In genomic region chr11:34065505-34066203, GRCh38 we compare ENCODE assay signal across 12 cellular contexts. TPM values are rescaled to one million over a fixed set of nuclear protein-coding genes. Genes with fewer than 3 reads are reported as not detected.
DNase-seq lines count a peak whose midpoint lies in the region; ATAC-seq, FAIRE-seq and TF ChIP-seq lines count a peak whose summit lies in the region.
"Had no signal": no experiment of that assay in that cellular context is flagged by ENCODE, and none has a peak within 500 bp of the region (broad histone marks: within the 10 kb centered on the region; RNA-seq: fewer than 3 reads in every experiment).

No MANE protein-coding gene starts in this region.

- no peak overlapping the region for H3K27ac ChIP-seq in CD4-positive, CD25-positive, alpha-beta regulatory T cell (ENCODE audit: insufficient read depth, low read length, poor library complexity, severe bottlenecking)

- peak in 1 of 2 donors; percentile 43 for ATAC-seq in CD4-positive, CD25-positive, alpha-beta regulatory T cell (ENCODE audit: low read depth in 2 of 2)
- no peak for ATAC-seq in HG03045 (IDR thresholded peaks at IDR 0.05; ENCODE audit: unreplicated experiment)
- ATAC-seq: Panc1 had no signal

- H3K36me3 ChIP-seq in CD4-positive, CD25-positive, alpha-beta regulatory T cell (ENCODE audit: control insufficient read depth, insufficient read depth, low read length) = peaks cover 15% of the 10 kb centered on the region
- H3K36me3 ChIP-seq in kidney epithelial cell (ENCODE audit: control insufficient read depth, insufficient read depth, low read length) = peaks cover 2% of the 10 kb centered on the region

- peak overlapping the region in 2 of 3 donors; percentile 28 to 51 for H3K27ac Mint-ChIP-seq in CD4-positive, CD25-positive, alpha-beta regulatory T cell
- peak overlapping the region; percentile 38 for H3K27ac Mint-ChIP-seq in activated T-helper 2 cell treated with anti-CD3 and anti-CD28 coated beads, Interferon-gamma antibody, Interleukin-2, Interleukin-4, amounts not matched to agents 10 μg/mL and 5 μg/mL and 100 μg/mL, durations not matched to agents 14 hours and 24 hours and 36 hours

- no peaks in the 10 kb centered on the region for H3K27me3 ChIP-seq in CD4-positive, CD25-positive, alpha-beta regulatory T cell (ENCODE audit: control insufficient read depth, insufficient read depth, low read length)
- H3K27me3 ChIP-seq in kidney epithelial cell (ENCODE audit: control insufficient read depth, insufficient read depth, low read length) = no peaks in the 10 kb centered on the region

- peaks cover 29% of the 10 kb centered on the region for H3K36me3 Mint-ChIP-seq in CD4-positive, CD25-positive, alpha-beta regulatory T cell
- H3K36me3 Mint-ChIP-seq in activated T-helper 2 cell treated with anti-CD3 and anti-CD28 coated beads, Interferon-gamma antibody, Interleukin-2, Interleukin-4, amounts not matched to agents 10 μg/mL and 5 μg/mL and 100 μg/mL, durations not matched to agents 14 hours and 24 hours and 36 hours (ENCODE audit: low read depth) = peaks cover 51% of the 10 kb centered on the region

- H3K4me3 ChIP-seq in CD4-positive, CD25-positive, alpha-beta regulatory T cell (ENCODE audit: low read depth, low read length) = peak overlapping the region; percentile 24
- no peak overlapping the region for H3K4me3 ChIP-seq in kidney epithelial cell (ENCODE audit: low read depth, low read length)

- no peaks in the 10 kb centered on the region for H3K9me3 Mint-ChIP-seq in CD4-positive, CD25-positive, alpha-beta regulatory T cell
- H3K9me3 Mint-ChIP-seq in activated T-helper 2 cell treated with anti-CD3 and anti-CD28 coated beads, Interferon-gamma antibody, Interleukin-2, Interleukin-4, amounts not matched to agents 10 μg/mL and 5 μg/mL and 100 μg/mL, durations not matched to agents 14 hours and 24 hours and 36 hours = no peaks in the 10 kb centered on the region
- H3K9me3 Mint-ChIP-seq: nephron had no signal

- FAIRE-seq in GM12892 (lab: Jason Lieb, UNC) = peak; percentile 53

- intact Hi-C loops in activated T-helper 2 cell treated with anti-CD3 and anti-CD28 coated beads, Interferon-gamma antibody, Interleukin-2, Interleukin-4, amounts not matched to agents 10 μg/mL and 5 μg/mL and 100 μg/mL, durations not matched to agents 14 hours and 24 hours and 36 hours (cut with micrococcal nuclease) = loop anchor here (5.0 kb wide), 1 partner anchor 187 kb away; no protein-coding TSS in a partner anchor

- no peak for TF ChIP-seq POLR2A in GM12892 (IDR thresholded peaks at IDR 0.05; ENCODE audit: low read depth, low read length)

- TF ChIP-seq CTCF in kidney epithelial cell (IDR thresholded peaks at IDR 0.05; ENCODE audit: insufficient read depth, low read length, poor library complexity, severe bottlenecking) = peak; percentile 13

- H3K9me3 ChIP-seq in CD4-positive, CD25-positive, alpha-beta regulatory T cell (ENCODE audit: control insufficient read depth in 2 of 2, low read length in 2 of 2) = no peaks in the 10 kb centered on the region

- DNase-seq in CD4-positive, CD25-positive, alpha-beta regulatory T cell = no peak
- DNase-seq in GM12892 (ENCODE audit: insufficient read length) = no peak
- no peak for DNase-seq in activated T-helper 2 cell treated with anti-CD3 and anti-CD28 coated beads, Interferon-gamma antibody, Interleukin-2, Interleukin-4, amounts not matched to agents 10 μg/mL and 5 μg/mL and 100 μg/mL, durations not matched to agents 14 hours and 24 hours and 36 hours (ENCODE audit: low spot score)
- DNase-seq in kidney epithelial cell (ENCODE audit: low read depth) = no peak
- DNase-seq in nucleus accumbens (lab: John Stamatoyannopoulos, UW) = no peak
- DNase-seq in ACHN = no peak
- DNase-seq: caudate nucleus, hippocampal formation, NCI-H1417 had no signal

- H3K4me1 Mint-ChIP-seq in CD4-positive, CD25-positive, alpha-beta regulatory T cell = peaks cover 33 to 74% (median 60%) of the 10 kb centered on the region in 4 donors
- peaks cover 36% of the 10 kb centered on the region for H3K4me1 Mint-ChIP-seq in activated T-helper 2 cell treated with anti-CD3 and anti-CD28 coated beads, Interferon-gamma antibody, Interleukin-2, Interleukin-4, amounts not matched to agents 10 μg/mL and 5 μg/mL and 100 μg/mL, durations not matched to agents 14 hours and 24 hours and 36 hours (ENCODE audit: low read depth)

- peaks cover 4% of the 10 kb centered on the region for H3K27me3 Mint-ChIP-seq in CD4-positive, CD25-positive, alpha-beta regulatory T cell
- no peaks in the 10 kb centered on the region for H3K27me3 Mint-ChIP-seq in activated T-helper 2 cell treated with anti-CD3 and anti-CD28 coated beads, Interferon-gamma antibody, Interleukin-2, Interleukin-4, amounts not matched to agents 10 μg/mL and 5 μg/mL and 100 μg/mL, durations not matched to agents 14 hours and 24 hours and 36 hours (ENCODE audit: low read depth)

- in situ Hi-C loops in ACHN (cut with HindIII; ENCODE audit: low pct_ligation_motif_present, low pct_unique_long_range_greater_than_20kb, low sequenced_read_pairs) = no loop called here

- peaks cover 31% of the 10 kb centered on the region for H3K4me1 ChIP-seq in CD4-positive, CD25-positive, alpha-beta regulatory T cell (ENCODE audit: control insufficient read depth, insufficient read depth, low read length, poor library complexity, severe bottlenecking)

- peak overlapping the region in 2 of 4 donors; percentile 4 to 40 for H3K4me3 Mint-ChIP-seq in CD4-positive, CD25-positive, alpha-beta regulatory T cell
- H3K4me3 Mint-ChIP-seq in activated T-helper 2 cell treated with anti-CD3 and anti-CD28 coated beads, Interferon-gamma antibody, Interleukin-2, Interleukin-4, amounts not matched to agents 10 μg/mL and 5 μg/mL and 100 μg/mL, durations not matched to agents 14 hours and 24 hours and 36 hours (ENCODE audit: low read depth) = no peak overlapping the region
- H3K4me3 Mint-ChIP-seq: nephron had no signal

RNA-seq across cellular contexts. Expression of gene CAPRIN1, which starts 14.1 kb away (rescaled TPM):
- 132 TPM for total RNA-seq in CD4-positive, CD25-positive, alpha-beta regulatory T cell
- polyA plus RNA-seq in CD4-positive, CD25-positive, alpha-beta regulatory T cell = 100 to 1,000 TPM in 2 of 4 donors, 10 to 100 TPM in 2; 83.4 to 111 (median 98.4) TPM
- polyA plus RNA-seq in GM12892 (2012; ENCODE audit: missing spikeins) = 139 TPM
- 285 and 286 TPM in 2 replicates for total RNA-seq in activated T-helper 2 cell treated with anti-CD3 and anti-CD28 coated beads, Interferon-gamma antibody, Interleukin-2, Interleukin-4, amounts not matched to agents 10 μg/mL and 5 μg/mL and 100 μg/mL, durations not matched to agents 14 hours and 24 hours and 36 hours
- 191 and 213 TPM in 2 replicates for total RNA-seq in kidney epithelial cell

RNA-seq across cellular contexts. Expression of gene NAT10, which starts 39.8 kb away (rescaled TPM):
- total RNA-seq in CD4-positive, CD25-positive, alpha-beta regulatory T cell = 48.8 TPM
- 10 to 100 TPM; 24.8 to 42.2 (median 32.3) TPM for polyA plus RNA-seq in CD4-positive, CD25-positive, alpha-beta regulatory T cell
- 49.8 TPM for polyA plus RNA-seq in GM12892 (2012; ENCODE audit: missing spikeins)
- 124 and 125 TPM in 2 replicates for total RNA-seq in activated T-helper 2 cell treated with anti-CD3 and anti-CD28 coated beads, Interferon-gamma antibody, Interleukin-2, Interleukin-4, amounts not matched to agents 10 μg/mL and 5 μg/mL and 100 μg/mL, durations not matched to agents 14 hours and 24 hours and 36 hours
- 21.7 and 23.5 TPM in 2 replicates for total RNA-seq in kidney epithelial cell
